In the genomic region with DNA sequence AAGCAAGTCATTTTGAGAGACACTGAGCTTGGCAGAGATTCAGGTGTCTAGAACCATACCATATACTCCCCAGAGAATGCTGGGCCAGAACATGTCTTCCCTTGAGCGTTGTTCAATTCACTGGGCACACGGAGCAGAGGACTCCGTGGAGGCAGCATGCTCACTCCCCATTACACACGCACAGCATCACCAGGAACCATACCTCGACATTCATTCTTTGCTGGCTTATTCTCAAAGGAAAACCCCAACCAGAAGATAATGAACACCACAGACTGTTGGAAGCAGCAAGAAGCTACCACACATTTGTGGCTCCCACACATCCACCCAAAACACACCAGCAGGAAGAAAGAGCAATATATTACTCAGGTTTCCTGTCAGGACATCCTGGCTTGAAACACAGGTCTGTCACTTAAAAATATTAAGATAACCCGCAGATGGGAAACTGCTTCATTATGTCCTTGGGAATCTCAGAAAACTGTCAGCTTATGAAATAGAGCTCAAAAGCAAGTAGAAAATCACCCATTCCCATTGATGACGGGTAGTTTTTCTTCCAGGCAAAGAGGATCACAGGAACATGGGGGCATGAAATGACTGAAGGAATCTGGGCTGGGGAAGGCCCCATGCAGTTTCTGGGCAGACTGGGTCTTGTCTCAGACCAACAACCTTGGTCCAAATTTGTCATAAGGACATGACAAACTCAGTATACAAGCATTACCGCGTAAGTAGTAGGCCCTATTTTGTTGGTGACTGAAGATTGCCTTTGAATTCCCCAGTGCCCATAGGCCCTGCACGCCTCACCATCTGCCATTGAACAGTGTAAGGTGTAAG, we compare ENCODE assay signal across 9 cellular contexts. TPM values are rescaled to one million over a fixed set of nuclear protein-coding genes. Genes with fewer than 3 reads are reported as not detected.
DNase-seq lines count a peak whose midpoint lies in the region; ATAC-seq, FAIRE-seq and TF ChIP-seq lines count a peak whose summit lies in the region.
"Had no signal": no experiment of that assay in that cellular context is flagged by ENCODE, and none has a peak within 500 bp of the region (broad histone marks: within the 10 kb centered on the region; RNA-seq: fewer than 3 reads in every experiment).

No MANE protein-coding gene starts in this region.

- peak overlapping the region; percentile 46 to 61; a peak in 2 of 4 replicates for H4K8ac ChIP-seq in IMR-90 (ENCODE audit: low read depth in 2 of 2, low read length in 2 of 2)

- TF ChIP-seq EP300 in HepG2 (IDR thresholded peaks at IDR 0.05; ENCODE audit: low read depth in 2 of 2, low read length in 2 of 2) (no peak), HepG2 (CRISPR knock-in tag; IDR thresholded peaks at IDR 0.05; ENCODE audit: borderline replicate concordance) (no peak)

- H2AFZ ChIP-seq in IMR-90 (replicated peaks; ENCODE audit: low read length, poor library complexity) = no peak overlapping the region
- no peak overlapping the region for H2AFZ ChIP-seq in HepG2 (ENCODE audit: low read length)

- peaks cover 6% of the 10 kb centered on the region for H3K79me2 ChIP-seq in HepG2 (ENCODE audit: insufficient read depth, low read length)

- no peak overlapping the region for H3K4me2 ChIP-seq in IMR-90 (ENCODE audit: low read depth, low read length)
- H3K4me2 ChIP-seq in HepG2 (ENCODE audit: low read depth, low read length) = no peak overlapping the region

- H4K91ac ChIP-seq in IMR-90 (ENCODE audit: insufficient read depth, low read depth, low read length) = no peak overlapping the region

- peak overlapping the region; percentile 51; the same call in 1 of the 2 replicates for H3K4ac ChIP-seq in IMR-90 (ENCODE audit: low read depth, low read length)

- no peaks in the 10 kb centered on the region for H3K36me3 ChIP-seq in CD4-positive, CD25-positive, alpha-beta regulatory T cell (ENCODE audit: control insufficient read depth, insufficient read depth, low read length)
- no peaks in the 10 kb centered on the region for H3K36me3 ChIP-seq in IMR-90 (ENCODE audit: control insufficient read depth, insufficient read depth, low read length)
- no peaks in the 10 kb centered on the region for H3K36me3 ChIP-seq in HepG2 (replicated peaks in 1 of 2; ENCODE audit: control insufficient read depth in 1 of 2, insufficient read depth in 2 of 2, low read length in 2 of 2)
- no peaks in the 10 kb centered on the region for H3K36me3 ChIP-seq in upper lobe of right lung
- H3K36me3 ChIP-seq: cardiac muscle cell had no signal

- H3K27me3 Mint-ChIP-seq in CD4-positive, CD25-positive, alpha-beta regulatory T cell = no peaks in the 10 kb centered on the region

- WGBS in IMR-90 (ENCODE audit: extremely low coverage in 2 of 2, insufficient read length in 1 of 2), 2 experiments = 91% methylated on average over 8 of the region's 10 CpGs; no CpG with 5 or more reads in 1 of the 2 experiments
- 98% methylated on average over 10 of the region's 10 CpGs for WGBS in HepG2 (ENCODE audit: low lambda C conversion rate)

- peak overlapping the region; percentile 18 for H2AK9ac ChIP-seq in IMR-90 (replicated peaks; ENCODE audit: low read depth, low read length, poor library complexity)

- TF ChIP-seq RAD21 in IMR-90 (IDR thresholded peaks at IDR 0.05; ENCODE audit: low read length) = no peak
- TF ChIP-seq RAD21 in HepG2 (CRISPR knock-in tag; IDR thresholded peaks at IDR 0.05) = no peak

- BruUV-seq in IMR-90 (replicated peaks; lab: Mats Ljungman, UMichigan) = no TSS peak
- TSS peak; percentile 71 for BruUV-seq in HepG2 (replicated peaks; lab: Mats Ljungman, UMichigan)

- H3K14ac ChIP-seq in IMR-90 (replicated peaks; ENCODE audit: low read depth, low read length) = 0 out of 2 replicates have a peak overlapping the region, but pooled peaks have one; percentile 3

- peak in 2 of 3 donors; percentile 41 to 65 for DNase-seq in CD4-positive, CD25-positive, alpha-beta regulatory T cell
- DNase-seq in IMR-90 (no peak), HepG2 (ENCODE audit: low spot score) (no peak), upper lobe of right lung (no peak), HCEC 1CT (no peak), ACHN (no peak), putamen (ENCODE audit: low spot score) (no peak)
- DNase-seq in activated naive CD4-positive, alpha-beta T cell treated with anti-CD3 and anti-CD28 coated beads, Interleukin-2, amount 50 U/mL, for 72 hours (ENCODE audit: low spot score in 2 of 2) = no peak

- H3K56ac ChIP-seq in IMR-90 (ENCODE audit: extremely low read depth, insufficient read depth, low read length) = no peak overlapping the region

- H3K4me3 Mint-ChIP-seq in CD4-positive, CD25-positive, alpha-beta regulatory T cell = peak overlapping the region; percentile 72 to 87 (median 85)

- FAIRE-seq in HepG2 (lab: Jason Lieb, UNC) = no peak

- H2AK5ac ChIP-seq in IMR-90 (ENCODE audit: low read depth, low read length) = peak overlapping the region; percentile 47; the same call in 1 of the 2 replicates

- peak overlapping the region; percentile 71; the same call in 1 of the 3 replicates for H2BK15ac ChIP-seq in IMR-90 (ENCODE audit: low read depth, low read length)

- H2BK20ac ChIP-seq in IMR-90 (ENCODE audit: low read depth, low read length) = peak overlapping the region; percentile 16

- H3K27me3 ChIP-seq in CD4-positive, CD25-positive, alpha-beta regulatory T cell (ENCODE audit: control insufficient read depth, insufficient read depth, low read length) = no peaks in the 10 kb centered on the region
- H3K27me3 ChIP-seq in IMR-90 (ENCODE audit: control insufficient read depth, insufficient read depth, low read length) = no peaks in the 10 kb centered on the region
- no peaks in the 10 kb centered on the region for H3K27me3 ChIP-seq in HepG2 (ENCODE audit: control insufficient read depth in 1 of 2, insufficient read depth in 2 of 2, low read length in 2 of 2)
- no peaks in the 10 kb centered on the region for H3K27me3 ChIP-seq in upper lobe of right lung
- H3K27me3 ChIP-seq: cardiac muscle cell had no signal

- TF ChIP-seq CTCF in IMR-90 (conservative IDR thresholded peaks at IDR 0.05; ENCODE audit: low read depth, low read length) (no peak), HepG2 (CRISPR knock-in tag; IDR thresholded peaks at IDR 0.05) (no peak), upper lobe of right lung (IDR thresholded peaks at IDR 0.05) (no peak)

- H4K20me1 ChIP-seq in IMR-90 (ENCODE audit: insufficient read depth, low read length) (no peaks in the 10 kb centered on the region), HepG2 (ENCODE audit: insufficient read depth, low read length) (no peaks in the 10 kb centered on the region)

- no peak overlapping the region for H2BK5ac ChIP-seq in IMR-90 (ENCODE audit: low read depth, low read length, poor library complexity, severe bottlenecking)

- H3K4me1 ChIP-seq in CD4-positive, CD25-positive, alpha-beta regulatory T cell (ENCODE audit: control insufficient read depth, insufficient read depth, low read length, poor library complexity, severe bottlenecking) = peaks cover 82% of the 10 kb centered on the region
- peaks cover 10% of the 10 kb centered on the region for H3K4me1 ChIP-seq in IMR-90 (ENCODE audit: control insufficient read depth, insufficient read depth, low read length)
- peaks cover 64% of the 10 kb centered on the region for H3K4me1 ChIP-seq in HepG2 (ENCODE audit: insufficient read depth, low read length)
- H3K4me1 ChIP-seq in upper lobe of right lung = peaks cover 58% of the 10 kb centered on the region

- peak in 1 of 2 donors; percentile 17 for ATAC-seq in CD4-positive, CD25-positive, alpha-beta regulatory T cell (ENCODE audit: low read depth in 2 of 2)
- no peak for ATAC-seq in IMR-90 (ENCODE audit: low read depth)
- ATAC-seq in activated naive CD4-positive, alpha-beta T cell treated with anti-CD3 and anti-CD28 coated beads, Interleukin-2, amount 50 U/mL, for 72 hours = peak; percentile 56 to 63
- 0 out of 3 replicates have a peak, but pooled peaks have one; percentile 7 for ATAC-seq in HepG2
- no peak for ATAC-seq in upper lobe of right lung

- TF ChIP-seq POLR2A in IMR-90 (IDR thresholded peaks at IDR 0.05; ENCODE audit: low read depth, low read length) = no peak
- TF ChIP-seq POLR2A in HepG2 (IDR thresholded peaks at IDR 0.05; ENCODE audit: insufficient read depth in 1 of 2, low read depth in 2 of 2, low read length in 2 of 2) = no peak

- dilution Hi-C loops in IMR-90 (cut with HindIII; ENCODE audit: low sequenced_read_pairs, unreplicated experiment) = no loop called here

- H3K9ac ChIP-seq in IMR-90 (ENCODE audit: low read depth, low read length) (no peak overlapping the region), HepG2 (ENCODE audit: insufficient read depth, low read depth, low read length) (no peak overlapping the region)

- H3K4me3 ChIP-seq in CD4-positive, CD25-positive, alpha-beta regulatory T cell (ENCODE audit: low read depth, low read length) = peak overlapping the region; percentile 86
- no peak overlapping the region for H3K4me3 ChIP-seq in IMR-90 (ENCODE audit: insufficient read depth, low read depth, low read length)
- H3K4me3 ChIP-seq in HepG2 (replicated peaks in 1 of 3; ENCODE audit: insufficient read depth in 1 of 3, low read depth in 2 of 3, low read length in 3 of 3) = no peak overlapping the region
- H3K4me3 ChIP-seq in upper lobe of right lung = no peak overlapping the region
- H3K4me3 ChIP-seq: cardiac muscle cell had no signal

- H3K79me1 ChIP-seq in IMR-90 (ENCODE audit: low read depth in 1 of 2, low read length in 2 of 2) = peaks cover 3% of the 10 kb centered on the region in 2 experiments; a peak in 1 of 4 replicates

- H2BK120ac ChIP-seq in IMR-90 (ENCODE audit: low read depth, low read length) = peak overlapping the region; percentile 34; the same call in 1 of the 2 replicates

- in situ Hi-C loops in IMR-90 (cut with MboI; ENCODE audit: low sequenced_read_pairs) (loop anchor here (5.0 kb wide), 1 partner anchor 41 kb away; no protein-coding TSS in a partner anchor), HepG2 (cut with HindIII; ENCODE audit: extremely low pct_ligation_motif_present, low pct_unique_long_range_greater_than_20kb) (no loop called here), ACHN (cut with HindIII; ENCODE audit: low pct_ligation_motif_present, low pct_unique_long_range_greater_than_20kb, low sequenced_read_pairs) (no loop called here)

- no peaks in the 10 kb centered on the region for H3K9me3 ChIP-seq in CD4-positive, CD25-positive, alpha-beta regulatory T cell (ENCODE audit: control insufficient read depth in 2 of 2, low read length in 2 of 2)
- H3K9me3 ChIP-seq in IMR-90 (ENCODE audit: control insufficient read depth, insufficient read depth, low read length) = no peaks in the 10 kb centered on the region
- no peaks in the 10 kb centered on the region for H3K9me3 ChIP-seq in HepG2 (ENCODE audit: low read length)
- no peaks in the 10 kb centered on the region for H3K9me3 ChIP-seq in upper lobe of right lung

- intact Hi-C loops in IMR-90 (cut with micrococcal nuclease) (no loop called here), HepG2 (cut with micrococcal nuclease; ENCODE audit: unreplicated experiment) (no loop called here), upper lobe of right lung (cut with DNase I) (loop anchor here (5.0 kb wide), 1 partner anchor 46 kb away; a partner anchor contains a TSS)

- peak overlapping the region; percentile 6; the same call in 1 of the 2 replicates for H4K5ac ChIP-seq in IMR-90 (ENCODE audit: low read depth, low read length)

- no peaks in the 10 kb centered on the region for H3K9me3 Mint-ChIP-seq in CD4-positive, CD25-positive, alpha-beta regulatory T cell
- H3K9me3 Mint-ChIP-seq in activated naive CD4-positive, alpha-beta T cell treated with anti-CD3 and anti-CD28 coated beads, Interleukin-2, amount 50 U/mL, for 72 hours = no peaks in the 10 kb centered on the region

- POLR2A ChIA-PET in IMR-90 (lab: Charles Lee; ENCODE audit: unreplicated experiment) = interaction anchor here (1.0 kb wide), 1 partner anchor 39 kb away, joined by 3 read pairs; no protein-coding TSS in a partner anchor
- POLR2A ChIA-PET in HepG2 (lab: Yijun Ruan, JAX) = interaction anchor here (1.3 to 5.8 kb wide), 15 partner anchors 9 to 240 kb away, joined by 4 to 169 read pairs (median 22); a partner anchor contains a TSS

- H3K27ac ChIP-seq in CD4-positive, CD25-positive, alpha-beta regulatory T cell (ENCODE audit: insufficient read depth, low read length, poor library complexity, severe bottlenecking) = peak overlapping the region; percentile 95
- H3K27ac ChIP-seq in IMR-90 (ENCODE audit: insufficient read depth, low read length) (no peak overlapping the region), HepG2 (ENCODE audit: extremely low read length, insufficient read depth, low read length) (peak overlapping the region; percentile 86), upper lobe of right lung (peak overlapping the region; percentile 93)

- CTCF ChIA-PET in IMR-90 (lab: Yijun Ruan, JAX) = interaction anchor here (0.7 to 1.4 kb wide), 2 partner anchors 170 to 222 kb away, joined by 3 to 5 read pairs; no protein-coding TSS in a partner anchor
- CTCF ChIA-PET in HepG2 (lab: Yijun Ruan, JAX; ENCODE audit: low intra/inter-chr PET ratio, low total read pairs) = no interaction called here

- H3K23ac ChIP-seq in IMR-90 (ENCODE audit: low read depth, low read length) = no peak overlapping the region

- H3K36me3 Mint-ChIP-seq in CD4-positive, CD25-positive, alpha-beta regulatory T cell = peaks cover 8% of the 10 kb centered on the region
- peaks cover 5 to 12% of the 10 kb centered on the region in 2 donors for H3K36me3 Mint-ChIP-seq in activated naive CD4-positive, alpha-beta T cell treated with anti-CD3 and anti-CD28 coated beads, Interleukin-2, amount 50 U/mL, for 72 hours

- peaks cover 11% of the 10 kb centered on the region for H3K9me1 ChIP-seq in IMR-90 (ENCODE audit: insufficient read depth, low read length)

- no peak overlapping the region for H3K18ac ChIP-seq in IMR-90 (ENCODE audit: low read depth, low read length)

- peak overlapping the region; percentile 90 to 100 (median 96) for H3K27ac Mint-ChIP-seq in CD4-positive, CD25-positive, alpha-beta regulatory T cell
- peak overlapping the region; percentile 96 to 99 for H3K27ac Mint-ChIP-seq in activated naive CD4-positive, alpha-beta T cell treated with anti-CD3 and anti-CD28 coated beads, Interleukin-2, amount 50 U/mL, for 72 hours

- peaks cover 26 to 88% (median 54%) of the 10 kb centered on the region in 4 donors for H3K4me1 Mint-ChIP-seq in CD4-positive, CD25-positive, alpha-beta regulatory T cell

RNA-seq across cellular contexts. Expression of a gene that starts 46.5 kb away (rescaled TPM):
- 330 TPM for total RNA-seq in CD4-positive, CD25-positive, alpha-beta regulatory T cell
- polyA plus RNA-seq in CD4-positive, CD25-positive, alpha-beta regulatory T cell = 100 to 1,000 TPM; 131 to 188 (median 173) TPM
- total RNA-seq in IMR-90 (2012; rRNA removed) (33.6 and 33.7 TPM in 2 replicates), HepG2 (2016; rRNA removed; fragmentation: Illumina TruSeq; extraction: Trizol) (32.0 and 104 TPM in 2 replicates), upper lobe of right lung (337 TPM)
- polyA plus RNA-seq in IMR-90 (2012; rRNA removed) (166 and 171 TPM in 2 replicates), HepG2 (2011; rRNA removed) (137 and 144 TPM in 2 replicates)
- 110 and 170 TPM in 2 replicates for polyA plus RNA-seq in IMR-90 (2012; cell fraction: cytosol; rRNA removed)
- 68.9 and 69.8 TPM in 2 replicates for polyA plus RNA-seq in IMR-90 (2012; cell fraction: nucleus; rRNA removed; ENCODE audit: low replicate concordance)
- total RNA-seq in activated naive CD4-positive, alpha-beta T cell treated with anti-CD3 and anti-CD28 coated beads, Interleukin-2, amount 50 U/mL, for 72 hours = 100 to 1,000 TPM; 339 to 451 TPM
- 39.6 and 40.9 TPM in 2 replicates for total RNA-seq in HepG2 (2016; cell fraction: cytosol; rRNA removed; fragmentation: Illumina TruSeq; extraction: Trizol; ENCODE audit: low read depth)
- total RNA-seq in HepG2 (2016; cell fraction: insoluble cytoplasmic fraction; rRNA removed; fragmentation: Illumina TruSeq; extraction: Trizol) = 30.2 and 107 TPM in 2 replicates
- 84.5 and 86.5 TPM in 2 replicates for total RNA-seq in HepG2 (2016; cell fraction: membrane; rRNA removed; fragmentation: Illumina TruSeq; extraction: Trizol)
- 54.5 and 55.6 TPM in 2 replicates for total RNA-seq in HepG2 (2016; cell fraction: nucleus; rRNA removed; fragmentation: Illumina TruSeq; extraction: Trizol)
- polyA plus RNA-seq in HepG2 (2011; cell fraction: cytosol; rRNA removed) = 140 and 145 TPM in 2 replicates
- 80.5 and 83.2 TPM in 2 replicates for polyA plus RNA-seq in HepG2 (2011; cell fraction: nucleus; rRNA removed)
- 391 and 423 TPM in 2 replicates for polyA plus RNA-seq in HepG2 (2012)
- 248 and 249 TPM in 2 replicates for polyA plus RNA-seq in HepG2 (2016; cell fraction: cytosol; fragmentation: Illumina TruSeq; extraction: Trizol; ENCODE audit: low read depth)
- polyA plus RNA-seq in HepG2 (2016; cell fraction: insoluble cytoplasmic fraction; fragmentation: Illumina TruSeq; extraction: Trizol; ENCODE audit: low read depth) = 461 and 517 TPM in 2 replicates
- 274 and 290 TPM in 2 replicates for polyA plus RNA-seq in HepG2 (2016; cell fraction: membrane; fragmentation: Illumina TruSeq; extraction: Trizol; ENCODE audit: low read depth)
- 271 and 294 TPM in 2 replicates for polyA plus RNA-seq in HepG2 (2016; cell fraction: nucleus; fragmentation: Illumina TruSeq; extraction: Trizol; ENCODE audit: insufficient read depth, low read depth)
- polyA minus RNA-seq in HepG2 (2011; rRNA and poly(A)+ RNA removed; ENCODE audit: low replicate concordance) = 74.9 and 159 TPM in 2 replicates
- 114 and 126 TPM in 2 replicates for polyA minus RNA-seq in HepG2 (2011; cell fraction: cytosol; rRNA and poly(A)+ RNA removed)
- 41.5 and 41.8 TPM in 2 replicates for polyA minus RNA-seq in HepG2 (2011; cell fraction: nucleus; rRNA and poly(A)+ RNA removed)

RNA-seq across cellular contexts. Expression of a gene that starts 57.1 kb away (rescaled TPM):
- total RNA-seq in CD4-positive, CD25-positive, alpha-beta regulatory T cell = 21.0 TPM
- polyA plus RNA-seq in CD4-positive, CD25-positive, alpha-beta regulatory T cell = 10 to 100 TPM; 21.9 to 38.4 (median 30.7) TPM
- 24.4 and 31.5 TPM in 2 replicates for total RNA-seq in IMR-90 (2012; rRNA removed)
- 7.3 and 7.5 TPM in 2 replicates for polyA plus RNA-seq in IMR-90 (2012; rRNA removed)
- 3.0 and 3.6 TPM in 2 replicates for polyA plus RNA-seq in IMR-90 (2012; cell fraction: cytosol; rRNA removed)
- polyA plus RNA-seq in IMR-90 (2012; cell fraction: nucleus; rRNA removed; ENCODE audit: low replicate concordance) = 12.2 and 14.9 TPM in 2 replicates
- 10 to 100 TPM; 17.5 to 36.0 TPM for total RNA-seq in activated naive CD4-positive, alpha-beta T cell treated with anti-CD3 and anti-CD28 coated beads, Interleukin-2, amount 50 U/mL, for 72 hours
- total RNA-seq in HepG2 (2016; rRNA removed; fragmentation: Illumina TruSeq; extraction: Trizol) = 9.9 and 11.1 TPM in 2 replicates
- 20.6 and 21.9 TPM in 2 replicates for total RNA-seq in HepG2 (2016; cell fraction: cytosol; rRNA removed; fragmentation: Illumina TruSeq; extraction: Trizol; ENCODE audit: low read depth)
- total RNA-seq in HepG2 (2016; cell fraction: insoluble cytoplasmic fraction; rRNA removed; fragmentation: Illumina TruSeq; extraction: Trizol) = 9.3 and 9.6 TPM in 2 replicates
- total RNA-seq in HepG2 (2016; cell fraction: membrane; rRNA removed; fragmentation: Illumina TruSeq; extraction: Trizol) = 21.6 and 22.7 TPM in 2 replicates
- total RNA-seq in HepG2 (2016; cell fraction: nucleus; rRNA removed; fragmentation: Illumina TruSeq; extraction: Trizol) = 8.7 and 10.0 TPM in 2 replicates
- polyA plus RNA-seq in HepG2 (2011; rRNA removed) = 9.3 and 10.1 TPM in 2 replicates
- 6.6 and 7.2 TPM in 2 replicates for polyA plus RNA-seq in HepG2 (2011; cell fraction: cytosol; rRNA removed)
- polyA plus RNA-seq in HepG2 (2011; cell fraction: nucleus; rRNA removed) = 10.9 and 14.5 TPM in 2 replicates
- polyA plus RNA-seq in HepG2 (2012) = 8.7 and 9.4 TPM in 2 replicates
- 2.6 and 2.8 TPM in 2 replicates for polyA plus RNA-seq in HepG2 (2016; cell fraction: cytosol; fragmentation: Illumina TruSeq; extraction: Trizol; ENCODE audit: low read depth)
- 9.2 and 10.0 TPM in 2 replicates for polyA plus RNA-seq in HepG2 (2016; cell fraction: insoluble cytoplasmic fraction; fragmentation: Illumina TruSeq; extraction: Trizol; ENCODE audit: low read depth)
- polyA plus RNA-seq in HepG2 (2016; cell fraction: membrane; fragmentation: Illumina TruSeq; extraction: Trizol; ENCODE audit: low read depth) = 5.3 and 7.7 TPM in 2 replicates
- 8.3 and 10.9 TPM in 2 replicates for polyA plus RNA-seq in HepG2 (2016; cell fraction: nucleus; fragmentation: Illumina TruSeq; extraction: Trizol; ENCODE audit: insufficient read depth, low read depth)
- polyA minus RNA-seq in HepG2 (2011; rRNA and poly(A)+ RNA removed; ENCODE audit: low replicate concordance) = 26.9 and 49.5 TPM in 2 replicates
- polyA minus RNA-seq in HepG2 (2011; cell fraction: cytosol; rRNA and poly(A)+ RNA removed) = 8.3 and 17.8 TPM in 2 replicates
- polyA minus RNA-seq in HepG2 (2011; cell fraction: nucleus; rRNA and poly(A)+ RNA removed) = 22.4 and 25.1 TPM in 2 replicates
- 9.6 TPM for total RNA-seq in upper lobe of right lung

Comparison
In these comparisons a context has a peak if more than half of its experiments do, and no peak if none do; other contexts are left out.
1. ATAC-seq: peak in activated naive CD4-positive, alpha-beta T cell treated with anti-CD3 and anti-CD28 coated beads, Interleukin-2, amount 50 U/mL, for 72 hours (2 of 2) and HepG2 (single experiment); none in IMR-90 (single experiment) and upper lobe of right lung (single experiment).
2. DNase-seq: peak in CD4-positive, CD25-positive, alpha-beta regulatory T cell (2 of 3); none in IMR-90 (single experiment), activated naive CD4-positive, alpha-beta T cell treated with anti-CD3 and anti-CD28 coated beads, Interleukin-2, amount 50 U/mL, for 72 hours (0 of 2), HepG2 (single experiment), upper lobe of right lung (single experiment), HCEC 1CT (single experiment), ACHN (single experiment) and putamen (single experiment).